11 cellular contexts compared by ENCODE assay signal in genomic region chr7:137873524-137873923, GRCh38. TPM values are rescaled to one million over a fixed set of nuclear protein-coding genes. Genes with fewer than 3 reads are reported as not detected.
DNase-seq lines count a peak whose midpoint lies in the region; ATAC-seq and TF ChIP-seq lines count a peak whose summit lies in the region.
"Had no signal": no experiment of that assay in that cellular context is flagged by ENCODE, and none has a peak within 500 bp of the region (broad histone marks: within the 10 kb centered on the region; RNA-seq: fewer than 3 reads in every experiment).

No MANE protein-coding gene starts in this region.

- H3K36me3 Mint-ChIP-seq in HFFc6 (ENCODE audit: low read depth) (peaks cover 58% of the 10 kb centered on the region), brain (peaks cover 40% of the 10 kb centered on the region)

- H3K27ac Mint-ChIP-seq in HFFc6 (peak overlapping the region; percentile 91), brain (peak overlapping the region in 4 of 5 experiments; percentile 7 to 86 (median 78))
- H3K27ac Mint-ChIP-seq: neural progenitor cell had no signal

- H3K27me3 Mint-ChIP-seq in HFFc6 (ENCODE audit: insufficient read depth) (no peaks in the 10 kb centered on the region; the same call in 1 of the 2 replicates), brain (peaks cover 3% of the 10 kb centered on the region)

- no peaks in the 10 kb centered on the region for H3K27me3 ChIP-seq in skeletal muscle tissue (ENCODE audit: control insufficient read depth in 3 of 3, insufficient read depth in 3 of 3, low read length in 3 of 3)
- H3K27me3 ChIP-seq: neural progenitor cell had no signal

- H3K27ac ChIP-seq in skeletal muscle tissue (ENCODE audit: low read depth, low read length): peak overlapping the region; percentile 66
- H3K27ac ChIP-seq: A549, neural progenitor cell, VCaP had no signal

- no peaks in the 10 kb centered on the region for H3K9me3 ChIP-seq in skeletal muscle tissue (ENCODE audit: control insufficient read depth in 3 of 3, low read length in 3 of 3)
- H3K9me3 ChIP-seq: A549 had no signal

- ATAC-seq in GM21825 (IDR thresholded peaks at IDR 0.05; ENCODE audit: unreplicated experiment) (no peak), HG02798 (IDR thresholded peaks at IDR 0.05; ENCODE audit: poor library complexity, unreplicated experiment) (no peak)
- ATAC-seq: A549 had no signal

- H3K4me1 Mint-ChIP-seq in HFFc6 (ENCODE audit: low read depth): peaks cover 80% of the 10 kb centered on the region
- peaks cover 47% of the 10 kb centered on the region for H3K4me1 Mint-ChIP-seq in brain

- TF ChIP-seq CTCF in HFFc6 (IDR thresholded peaks at IDR 0.05): no peak
- TF ChIP-seq CTCF in brain (conservative IDR thresholded peaks at IDR 0.05): no peak

- H3K4me3 ChIP-seq in skeletal muscle tissue (ENCODE audit: low read length in 3 of 3): no peak overlapping the region
- H3K4me3 ChIP-seq: A549, neural progenitor cell had no signal

- H3K4me3 Mint-ChIP-seq in HFFc6: peak overlapping the region; percentile 54
- no peak overlapping the region for H3K4me3 Mint-ChIP-seq in brain
- H3K4me3 Mint-ChIP-seq: neural progenitor cell had no signal

- H3K9ac ChIP-seq in skeletal muscle tissue (ENCODE audit: low read depth in 1 of 3, low read length in 3 of 3): no peak overlapping the region
- H3K9ac ChIP-seq: neural progenitor cell had no signal

- peak; percentile 52 for DNase-seq in activated CD4-positive, alpha-beta T cell treated with anti-CD3 and anti-CD28 coated beads for 48 hours
- no peak for DNase-seq in activated CD4-positive, alpha-beta T cell treated with anti-CD3 and anti-CD28 coated beads, Interleukin-2, amount 50 U/mL, for 1 hour
- DNase-seq in HFFc6: peak; percentile 78
- DNase-seq in RKO (ENCODE audit: low spot score): no peak

- H3K4me1 ChIP-seq in skeletal muscle tissue (ENCODE audit: control insufficient read depth in 3 of 3, insufficient read depth in 3 of 3, low read length in 3 of 3): peaks cover 41 to 62% (median 58%) of the 10 kb centered on the region in 3 donors

- H3K9me3 Mint-ChIP-seq in HFFc6: no peaks in the 10 kb centered on the region
- H3K9me3 Mint-ChIP-seq in brain: peaks cover 2 to 11% (median 5%) of the 10 kb centered on the region in 5 experiments

- peaks cover 0 to 10% (median 3%) of the 10 kb centered on the region in 3 donors for H3K36me3 ChIP-seq in skeletal muscle tissue (ENCODE audit: control insufficient read depth in 3 of 3, insufficient read depth in 3 of 3, low read length in 3 of 3)
- H3K36me3 ChIP-seq: neural progenitor cell had no signal

RNA-seq across cellular contexts. Expression of gene DGKI, which starts 26.8 kb away (rescaled TPM):
- total RNA-seq in HFFc6 (2021; fragmentation: NEBNext Ultra II Directional; extraction: Animal tissue kit (Norgen Biotek cat#: 25700)): 1 to 10 TPM; 1.2 to 2.2 (median 1.6) TPM
- 2.5 TPM for polyA plus RNA-seq in brain (ENCODE audit: insufficient read depth, low read depth, low replicate concordance)
- 1.0 TPM for total RNA-seq in skeletal muscle tissue

Comparison
In these comparisons a context has a peak if more than half of its experiments do, and no peak if none do; other contexts are left out.
1. DNase-seq: peak in activated CD4-positive, alpha-beta T cell treated with anti-CD3 and anti-CD28 coated beads for 48 hours (single experiment) and HFFc6 (single experiment); none in activated CD4-positive, alpha-beta T cell treated with anti-CD3 and anti-CD28 coated beads, Interleukin-2, amount 50 U/mL, for 1 hour (single experiment) and RKO (single experiment).